1 cellular context compared by ENCODE assay signal in the genomic region with DNA sequence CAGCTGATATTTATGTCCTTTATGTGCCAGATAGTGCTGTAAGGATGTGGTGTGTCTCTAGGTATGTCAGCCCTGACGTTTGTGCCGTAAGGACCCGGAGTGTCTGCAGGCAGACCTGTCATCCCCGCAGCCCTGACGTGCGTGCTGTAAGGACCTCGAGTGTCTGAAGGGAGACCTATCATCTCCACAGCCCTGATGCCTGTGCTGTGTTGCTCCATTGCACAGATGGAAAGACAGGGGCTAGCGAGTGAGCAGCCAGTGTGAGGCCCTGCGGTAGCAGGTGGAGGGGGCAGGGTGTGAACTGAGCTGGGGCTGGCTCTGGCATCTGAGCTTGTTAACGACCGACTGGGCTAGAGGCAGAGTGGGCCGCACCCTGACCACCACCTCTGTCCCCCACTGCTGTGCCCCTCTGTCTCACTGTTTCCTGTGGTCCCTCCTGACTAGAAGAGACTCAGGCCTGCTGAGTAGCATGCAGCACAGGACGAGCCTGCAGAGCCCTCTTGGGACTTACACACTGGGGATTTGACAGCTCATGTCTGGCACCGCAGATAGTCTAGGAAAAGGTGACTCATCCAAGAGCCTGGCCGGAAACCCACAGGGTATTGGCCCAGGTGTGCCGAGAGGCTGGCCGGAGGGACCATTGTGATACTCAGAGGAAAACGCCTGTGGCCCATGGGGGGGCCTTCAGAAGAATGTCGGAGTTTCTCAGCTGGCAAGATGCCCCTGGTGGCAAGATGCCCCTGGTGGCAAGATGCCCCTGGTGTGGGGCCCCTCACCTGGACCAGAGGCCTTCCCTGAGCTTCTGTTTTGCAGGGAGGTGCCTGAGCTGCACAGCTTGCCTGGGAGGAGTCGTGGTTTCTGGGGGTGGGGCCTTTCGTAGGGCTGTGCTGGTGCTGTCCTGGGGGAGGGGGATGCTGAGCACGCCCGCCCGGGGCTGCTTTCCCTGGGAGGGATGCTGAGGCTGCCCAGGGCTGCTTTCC.
TF ChIP-seq lines count a peak whose summit lies in the region.

No MANE protein-coding gene starts in this region.

TF ChIP-seq in HCT116, 20 proteins besides CTCF, POLR2A, EP300 and RAD21 (continued from another document):
- TF ChIP-seq, protein P1, sequence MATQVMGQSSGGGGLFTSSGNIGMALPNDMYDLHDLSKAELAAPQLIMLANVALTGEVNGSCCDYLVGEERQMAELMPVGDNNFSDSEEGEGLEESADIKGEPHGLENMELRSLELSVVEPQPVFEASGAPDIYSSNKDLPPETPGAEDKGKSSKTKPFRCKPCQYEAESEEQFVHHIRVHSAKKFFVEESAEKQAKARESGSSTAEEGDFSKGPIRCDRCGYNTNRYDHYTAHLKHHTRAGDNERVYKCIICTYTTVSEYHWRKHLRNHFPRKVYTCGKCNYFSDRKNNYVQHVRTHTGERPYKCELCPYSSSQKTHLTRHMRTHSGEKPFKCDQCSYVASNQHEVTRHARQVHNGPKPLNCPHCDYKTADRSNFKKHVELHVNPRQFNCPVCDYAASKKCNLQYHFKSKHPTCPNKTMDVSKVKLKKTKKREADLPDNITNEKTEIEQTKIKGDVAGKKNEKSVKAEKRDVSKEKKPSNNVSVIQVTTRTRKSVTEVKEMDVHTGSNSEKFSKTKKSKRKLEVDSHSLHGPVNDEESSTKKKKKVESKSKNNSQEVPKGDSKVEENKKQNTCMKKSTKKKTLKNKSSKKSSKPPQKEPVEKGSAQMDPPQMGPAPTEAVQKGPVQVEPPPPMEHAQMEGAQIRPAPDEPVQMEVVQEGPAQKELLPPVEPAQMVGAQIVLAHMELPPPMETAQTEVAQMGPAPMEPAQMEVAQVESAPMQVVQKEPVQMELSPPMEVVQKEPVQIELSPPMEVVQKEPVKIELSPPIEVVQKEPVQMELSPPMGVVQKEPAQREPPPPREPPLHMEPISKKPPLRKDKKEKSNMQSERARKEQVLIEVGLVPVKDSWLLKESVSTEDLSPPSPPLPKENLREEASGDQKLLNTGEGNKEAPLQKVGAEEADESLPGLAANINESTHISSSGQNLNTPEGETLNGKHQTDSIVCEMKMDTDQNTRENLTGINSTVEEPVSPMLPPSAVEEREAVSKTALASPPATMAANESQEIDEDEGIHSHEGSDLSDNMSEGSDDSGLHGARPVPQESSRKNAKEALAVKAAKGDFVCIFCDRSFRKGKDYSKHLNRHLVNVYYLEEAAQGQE (IDR thresholded peaks at IDR 0.05; ENCODE audit: low read depth), result no peak
- TF ChIP-seq FOSL1 (IDR thresholded peaks at IDR 0.05; ENCODE audit: low read depth), result peak; percentile 89
- no peak for TF ChIP-seq ZFX (IDR thresholded peaks at IDR 0.05)
- TF ChIP-seq TCF7L2 (IDR thresholded peaks at IDR 0.05; ENCODE audit: borderline replicate concordance, extremely low read depth, insufficient read depth, insufficient read length), result no peak
- TF ChIP-seq, protein P2, sequence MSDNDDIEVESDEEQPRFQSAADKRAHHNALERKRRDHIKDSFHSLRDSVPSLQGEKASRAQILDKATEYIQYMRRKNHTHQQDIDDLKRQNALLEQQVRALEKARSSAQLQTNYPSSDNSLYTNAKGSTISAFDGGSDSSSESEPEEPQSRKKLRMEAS (IDR thresholded peaks at IDR 0.05), result peak; percentile 59
- TF ChIP-seq EZH2 (IDR thresholded peaks at IDR 0.05), result no peak
- TF ChIP-seq EGR1 (IDR thresholded peaks at IDR 0.05; ENCODE audit: low read depth), result 0 out of 2 replicates have a peak, but pooled peaks have one; percentile 30
- TF ChIP-seq, protein P3, sequence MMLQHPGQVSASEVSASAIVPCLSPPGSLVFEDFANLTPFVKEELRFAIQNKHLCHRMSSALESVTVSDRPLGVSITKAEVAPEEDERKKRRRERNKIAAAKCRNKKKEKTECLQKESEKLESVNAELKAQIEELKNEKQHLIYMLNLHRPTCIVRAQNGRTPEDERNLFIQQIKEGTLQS (IDR thresholded peaks at IDR 0.05), result no peak
- TF ChIP-seq CEBPB (IDR thresholded peaks at IDR 0.05; ENCODE audit: low read depth), result no peak
